Comparison of ENCODE assay signal across 27 cellular contexts in genomic region chrX:16774746-16775145, GRCh38.
"Had no signal": no experiment of that assay in that cellular context is flagged by ENCODE, and none has a peak within 500 bp of the region (broad histone marks: within the 10 kb centered on the region; RNA-seq: fewer than 3 reads in every experiment).

No MANE protein-coding gene starts in this region.

- H3K36me3 Mint-ChIP-seq: neural progenitor cell; stimulated activated effector memory CD8-positive, alpha-beta T cell treated with anti-CD3 and anti-CD28 coated beads, Interleukin-12 subunit alpha, Interleukin-12 subunit beta, amount 100 ng/mL, for 72 hours; stimulated activated naive B cell treated with anti-CD40 and anti-IgM and Interleukin-4, amounts not matched to agents 10 μg/mL and 1 μg/mL and 100 μg/mL, for 72 hours had no signal

- H3K9me3 Mint-ChIP-seq: nephron; stimulated activated effector memory CD8-positive, alpha-beta T cell treated with anti-CD3 and anti-CD28 coated beads, Interleukin-12 subunit alpha, Interleukin-12 subunit beta, amount 100 ng/mL, for 72 hours; stimulated activated naive B cell treated with anti-CD40 and anti-IgM and Interleukin-4, amounts not matched to agents 10 μg/mL and 1 μg/mL and 100 μg/mL, for 72 hours; stimulated activated naive CD8-positive, alpha-beta T cell treated with anti-CD3 and anti-CD28 coated beads, Interleukin-15, Interleukin-2, amounts not matched to agents 100 ng/mL and 50 ng/mL, for 24 hours had no signal

- DNase-seq: occipital lobe; ovary; posterior cingulate gyrus; psoas muscle; right cardiac atrium; right lobe of liver; sigmoid colon; small intestine; stimulated activated CD4-positive, alpha-beta T cell treated with anti-CD3 and anti-CD28 coated beads, Interleukin-15, amount 100 ng/mL, for 24 hours; stimulated activated CD4-positive, alpha-beta T cell treated with anti-CD3 and anti-CD28 coated beads, Interleukin-2, amount 100 ng/mL, for 24 hours; stimulated activated CD4-positive, alpha-beta T cell treated with anti-CD3 and anti-CD28 coated beads, Interleukin-2, amount 100 ng/mL, for 48 hours; stimulated activated CD4-positive, alpha-beta T cell treated with anti-CD3 and anti-CD28 coated beads, Interleukin-4, amount 100 ng/mL, for 24 hours; stimulated activated naive B cell treated with anti-CD40 and anti-IgM and Interleukin-4, amounts not matched to agents 10 μg/mL and 1 μg/mL and 100 μg/mL, for 72 hours; stimulated activated naive CD4-positive, alpha-beta T cell treated with Interleukin-2 at 50 U/mL for 16 hours; stomach; thyroid gland; trophoblast cell; upper lobe of left lung had no signal

- H3K4me1 ChIP-seq: parathyroid adenoma, psoas muscle, right lobe of liver, sigmoid colon, stomach, thyroid gland, upper lobe of left lung, vagina had no signal

- H3K9ac ChIP-seq: neural progenitor cell, parathyroid adenoma had no signal

- H3K27ac ChIP-seq: neural progenitor cell, ovary, parathyroid adenoma, psoas muscle, right lobe of liver, sigmoid colon, stomach, thoracic aorta, thyroid gland, tibial nerve, upper lobe of left lung, vagina had no signal

- H3K4me3 Mint-ChIP-seq: nephron; neural progenitor cell; stimulated activated effector memory CD8-positive, alpha-beta T cell treated with anti-CD3 and anti-CD28 coated beads, Interleukin-12 subunit alpha, Interleukin-12 subunit beta, amount 100 ng/mL, for 72 hours; stimulated activated naive B cell treated with anti-CD40 and anti-IgM and Interleukin-4, amounts not matched to agents 10 μg/mL and 1 μg/mL and 100 μg/mL, for 72 hours; stimulated activated naive CD8-positive, alpha-beta T cell treated with anti-CD3 and anti-CD28 coated beads, Interleukin-15, Interleukin-2, amounts not matched to agents 100 ng/mL and 50 ng/mL, for 24 hours had no signal

- H2AFZ ChIP-seq: neural progenitor cell, parathyroid adenoma had no signal

- H3K4me2 ChIP-seq: neural progenitor cell had no signal

- H3K27ac Mint-ChIP-seq: nephron; neural progenitor cell; progenitor cell of endocrine pancreas; stimulated activated effector memory CD8-positive, alpha-beta T cell treated with anti-CD3 and anti-CD28 coated beads, Interleukin-12 subunit alpha, Interleukin-12 subunit beta, amount 100 ng/mL, for 72 hours; stimulated activated naive B cell treated with anti-CD40 and anti-IgM and Interleukin-4, amounts not matched to agents 10 μg/mL and 1 μg/mL and 100 μg/mL, for 72 hours; stimulated activated naive CD8-positive, alpha-beta T cell treated with anti-CD3 and anti-CD28 coated beads, Interleukin-15, Interleukin-2, amounts not matched to agents 100 ng/mL and 50 ng/mL, for 24 hours had no signal

- H3K27me3 Mint-ChIP-seq: progenitor cell of endocrine pancreas; stimulated activated naive B cell treated with anti-CD40 and anti-IgM and Interleukin-4, amounts not matched to agents 10 μg/mL and 1 μg/mL and 100 μg/mL, for 72 hours; stimulated activated naive CD8-positive, alpha-beta T cell treated with anti-CD3 and anti-CD28 coated beads, Interleukin-15, Interleukin-2, amounts not matched to agents 100 ng/mL and 50 ng/mL, for 24 hours had no signal

- H3K27me3 ChIP-seq: neural progenitor cell, ovary, right lobe of liver, sigmoid colon, thyroid gland, tibial nerve, upper lobe of left lung, vagina had no signal

- H3K4me3 ChIP-seq: neural progenitor cell, ovary, psoas muscle, right lobe of liver, sigmoid colon, stomach, thoracic aorta, thyroid gland, tibial nerve, upper lobe of left lung, vagina had no signal

- H3K36me3 ChIP-seq: neural progenitor cell, ovary, right lobe of liver, sigmoid colon, stomach, thoracic aorta, thyroid gland, tibial nerve, upper lobe of left lung, vagina had no signal

- H3K4me1 Mint-ChIP-seq: stimulated activated effector memory CD8-positive, alpha-beta T cell treated with anti-CD3 and anti-CD28 coated beads, Interleukin-12 subunit alpha, Interleukin-12 subunit beta, amount 100 ng/mL, for 72 hours had no signal

- H3K9me3 ChIP-seq: ovary, psoas muscle, right lobe of liver, sigmoid colon, stomach, thoracic aorta, thyroid gland, tibial nerve, upper lobe of left lung, vagina had no signal

- H3K79me2 ChIP-seq: parathyroid adenoma had no signal

- ATAC-seq: psoas muscle; right cardiac atrium; right lobe of liver; stimulated activated effector memory CD8-positive, alpha-beta T cell treated with anti-CD3 and anti-CD28 coated beads, Interleukin-12 subunit alpha, Interleukin-12 subunit beta, amount 100 ng/mL, for 72 hours; stimulated activated naive B cell treated with anti-CD40 and anti-IgM and Interleukin-4, amounts not matched to agents 10 μg/mL and 1 μg/mL and 100 μg/mL, for 72 hours had no signal
